ENCODE assay signal across 1 cellular context in the genomic region with DNA sequence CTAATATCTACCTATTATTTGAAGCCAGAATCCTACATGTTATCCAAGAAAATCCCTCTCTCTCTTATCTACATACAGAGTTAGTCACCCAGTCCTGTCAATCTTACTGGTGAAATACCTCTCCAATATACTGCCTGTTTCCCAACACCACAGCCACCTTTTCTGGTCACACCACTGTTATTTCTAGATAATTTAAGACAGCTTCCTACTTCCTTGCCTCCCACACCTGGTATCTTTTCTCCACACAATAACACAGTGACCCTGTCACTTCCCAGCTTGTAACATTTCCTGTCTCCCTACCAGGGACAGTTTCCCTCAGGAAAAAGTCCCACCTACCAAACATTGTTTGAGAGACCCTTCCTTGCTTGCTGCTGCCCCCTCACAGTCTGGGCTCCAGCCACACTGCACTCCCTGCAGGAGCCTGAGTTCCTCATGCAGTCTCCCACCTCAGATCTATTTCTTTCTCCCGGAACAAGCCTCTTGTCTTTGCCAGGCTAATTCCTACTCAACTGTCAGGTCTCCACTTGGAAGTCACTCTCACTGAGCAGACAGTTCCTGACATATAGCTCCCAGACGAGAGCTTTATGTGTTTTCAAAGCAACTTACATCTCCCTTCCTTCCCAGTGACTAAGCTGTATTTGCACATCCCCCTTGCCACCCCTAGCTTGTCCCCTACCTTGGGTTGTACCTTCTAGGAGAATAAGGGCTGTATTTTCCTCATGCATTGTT.
TF ChIP-seq lines count a peak whose summit lies in the region.

No MANE protein-coding gene starts in this region.

TF ChIP-seq in GM23338, 12 proteins besides CTCF, POLR2A, EP300 and RAD21 (continued from another document):
- TF ChIP-seq JUNB (IDR thresholded peaks at IDR 0.05; ENCODE audit: unreplicated experiment) (no peak), CREB1 (CRISPR knock-in tag; IDR thresholded peaks at IDR 0.05; ENCODE audit: low read depth) (no peak), NANOG (IDR thresholded peaks at IDR 0.05; ENCODE audit: borderline replicate concordance) (no peak)
